Comparison of ENCODE assay signal across 17 cellular contexts in the genomic region with DNA sequence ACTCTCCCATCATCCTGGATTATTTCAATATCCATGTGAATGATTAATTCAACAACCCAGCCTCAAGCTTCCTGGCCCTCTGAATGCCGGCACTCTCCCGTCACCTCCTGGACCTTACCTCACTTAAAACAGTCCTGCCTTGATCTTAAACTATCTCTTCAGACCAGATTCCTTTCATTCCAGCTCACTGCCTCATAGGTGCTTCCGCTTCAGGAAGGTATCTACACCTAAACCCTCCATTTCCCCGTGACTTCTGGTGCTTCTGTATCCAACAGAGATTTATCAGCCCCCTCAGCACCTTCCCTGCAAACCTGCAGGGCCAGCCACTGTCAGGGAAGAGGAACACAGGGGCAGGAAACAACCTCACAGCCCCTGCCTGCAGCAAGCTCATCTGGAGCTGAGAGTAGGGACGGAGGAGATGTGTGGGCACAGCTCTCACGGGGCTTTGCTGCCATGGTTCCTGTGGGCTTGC.
DNase-seq lines count a peak whose midpoint lies in the region; ATAC-seq and TF ChIP-seq lines count a peak whose summit lies in the region.
"Had no signal": no experiment of that assay in that cellular context is flagged by ENCODE, and none has a peak within 500 bp of the region (broad histone marks: within the 10 kb centered on the region; RNA-seq: fewer than 3 reads in every experiment).

No MANE protein-coding gene starts in this region.

- peak overlapping the region; percentile 72 for H3K27ac ChIP-seq in cardiac muscle cell
- H3K27ac ChIP-seq in right atrium auricular region = peak overlapping the region in 1 of 2 donors; percentile 25

- H3K36me3 ChIP-seq in cardiac muscle cell (no peaks in the 10 kb centered on the region), right atrium auricular region (no peaks in the 10 kb centered on the region), kidney epithelial cell (ENCODE audit: control insufficient read depth, insufficient read depth, low read length) (no peaks in the 10 kb centered on the region)

- no peak overlapping the region for H3K4me3 ChIP-seq in cardiac muscle cell
- no peak overlapping the region for H3K4me3 ChIP-seq in right atrium auricular region
- H3K4me3 ChIP-seq in kidney epithelial cell (ENCODE audit: low read depth, low read length) = peak overlapping the region; percentile 8

- ATAC-seq in HG03108 (IDR thresholded peaks at IDR 0.05; ENCODE audit: unreplicated experiment) = no peak
- ATAC-seq in GM18517 (IDR thresholded peaks at IDR 0.05; ENCODE audit: unreplicated experiment) = no peak
- ATAC-seq: CD8-positive, alpha-beta T cell; left ventricle myocardium superior; stimulated activated naive CD8-positive, alpha-beta T cell treated with anti-CD3 and anti-CD28 coated beads, Interleukin-15, Interleukin-2, amounts not matched to agents 100 U/mL and 50 U/mL, for 24 hours had no signal

- H3K4me1 ChIP-seq in cardiac muscle cell (ENCODE audit: low read depth) (peaks cover 23% of the 10 kb centered on the region), right atrium auricular region (peaks cover 0 to 24% of the 10 kb centered on the region in 2 donors)

- DNase-seq in cardiac muscle cell (ENCODE audit: low read depth in 1 of 2, low spot score in 1 of 2) (peak in 1 of 2 donors; percentile 23), right atrium auricular region (ENCODE audit: low spot score) (no peak), ecto neural progenitor cell (ENCODE audit: low spot score) (peak; percentile 49), kidney epithelial cell (ENCODE audit: low read depth) (peak; percentile 54), HUDEP-2 (lab: John Stamatoyannopoulos, UW; ENCODE audit: unreplicated experiment in 76 of 76) (no peak), DMS153 treated with DMSO at 0.1 percent for 48 hours (lab: John Stamatoyannopoulos, UW; ENCODE audit: unreplicated experiment) (no peak)
- DNase-seq: activated CD4-positive, alpha-beta T cell treated with anti-CD3 and anti-CD28 coated beads, Interleukin-2, amount 50 U/mL, for 4 hours; CD8-positive, alpha-beta T cell; GDM1; KG1; left ventricle myocardium superior; NCI-H524 treated with DMSO at 0.1 percent for 48 hours; Right ventricle myocardium superior; stimulated activated naive CD8-positive, alpha-beta T cell treated with anti-CD3 and anti-CD28 coated beads, Interleukin-15, Interleukin-2, amounts not matched to agents 100 U/mL and 50 U/mL, for 24 hours; T-helper 9 cell had no signal

- TF ChIP-seq CTCF in cardiac muscle cell (IDR thresholded peaks at IDR 0.05; ENCODE audit: low read depth, low read length) = no peak
- TF ChIP-seq CTCF in right atrium auricular region (IDR thresholded peaks at IDR 0.05) = no peak
- no peak for TF ChIP-seq CTCF in kidney epithelial cell (IDR thresholded peaks at IDR 0.05; ENCODE audit: insufficient read depth, low read length, poor library complexity, severe bottlenecking)

- H3K27me3 ChIP-seq in cardiac muscle cell (no peaks in the 10 kb centered on the region), right atrium auricular region (no peaks in the 10 kb centered on the region), kidney epithelial cell (ENCODE audit: control insufficient read depth, insufficient read depth, low read length) (no peaks in the 10 kb centered on the region)

- H3K9me3 ChIP-seq in cardiac muscle cell (ENCODE audit: low read depth) = no peaks in the 10 kb centered on the region
- H3K9me3 ChIP-seq in right atrium auricular region = no peaks in the 10 kb centered on the region

Comparison
In these comparisons a context has a peak if more than half of its experiments do, and no peak if none do; other contexts are left out.
1. DNase-seq: peak in ecto neural progenitor cell (single experiment) and kidney epithelial cell (single experiment); none in right atrium auricular region (single experiment), HUDEP-2 (0 of 76) and DMS153 treated with DMSO at 0.1 percent for 48 hours (single experiment).